Comparison of ENCODE assay signal across 9 cellular contexts in genomic region chr5:80668016-80668969, GRCh38. TPM values are rescaled to one million over a fixed set of nuclear protein-coding genes. Genes with fewer than 3 reads are reported as not detected.
DNase-seq lines count a peak whose midpoint lies in the region; ATAC-seq and TF ChIP-seq lines count a peak whose summit lies in the region.
"Had no signal": no experiment of that assay in that cellular context is flagged by ENCODE, and none has a peak within 500 bp of the region (broad histone marks: within the 10 kb centered on the region; RNA-seq: fewer than 3 reads in every experiment).

No MANE protein-coding gene starts in this region.

- peak; percentile 82 for ATAC-seq in GM21529 (IDR thresholded peaks at IDR 0.05; ENCODE audit: unreplicated experiment)
- ATAC-seq in HG03571 (IDR thresholded peaks at IDR 0.05; ENCODE audit: unreplicated experiment), result peak; percentile 73
- peak; percentile 93 to 96 for ATAC-seq in lower lobe of right lung

- no peaks in the 10 kb centered on the region for H3K4me1 ChIP-seq in lower lobe of right lung

- no peak overlapping the region for H3K27ac ChIP-seq in lower lobe of right lung

- TF ChIP-seq CTCF in lower lobe of right lung (IDR thresholded peaks at IDR 0.05), result no peak

- intact Hi-C loops in lower lobe of right lung (cut with DNase I), result no loop called here

- peaks cover 49% of the 10 kb centered on the region for H3K36me3 ChIP-seq in lower lobe of right lung

- no peaks in the 10 kb centered on the region for H3K27me3 ChIP-seq in lower lobe of right lung (ENCODE audit: low read depth)

- no peak overlapping the region for H3K4me3 ChIP-seq in lower lobe of right lung

- TF ChIP-seq POLR2A in GM15510 (IDR thresholded peaks at IDR 0.05; ENCODE audit: borderline replicate concordance, extremely low read depth, insufficient read length), result peak; percentile 28

- DNase-seq in lower lobe of right lung, result peak; percentile 63
- DNase-seq in GM19238 (ENCODE audit: insufficient read length, low spot score), result no peak
- DNase-seq in activated gamma-delta T cell treated with Interleukin-2 at 50 U/mL for 16 hours, result no peak
- no peak for DNase-seq in stimulated activated CD4-positive, alpha-beta T cell treated with anti-CD3 and anti-CD28 coated beads, Interleukin-2, amount 100 ng/mL, for 48 hours
- DNase-seq in DMS153 (lab: John Stamatoyannopoulos, UW), result no peak
- DNase-seq: stimulated activated CD4-positive, alpha-beta T cell treated with anti-CD3 and anti-CD28 coated beads, Interleukin-4, amount 100 ng/mL, for 4 hours had no signal

- H3K9me3 ChIP-seq in lower lobe of right lung, result no peaks in the 10 kb centered on the region

RNA-seq across cellular contexts. Expression of gene DHFR, which starts 13.5 kb away (rescaled TPM):
- 10.5 TPM for total RNA-seq in lower lobe of right lung

RNA-seq across cellular contexts. Expression of gene MSH3, which starts 13.8 kb away (rescaled TPM):
- total RNA-seq in lower lobe of right lung, result 17.0 TPM
